Comparison of ENCODE assay signal across 8 cellular contexts in genomic region chr5:34923694-34924461, GRCh38. TPM values are rescaled to one million over a fixed set of nuclear protein-coding genes. Genes with fewer than 3 reads are reported as not detected.
DNase-seq lines count a peak whose midpoint lies in the region; ATAC-seq and FAIRE-seq lines count a peak whose summit lies in the region.

No MANE protein-coding gene starts in this region.

- no peak for FAIRE-seq in HTR-8/SVneo (lab: Jason Lieb, UNC)

- DNase-seq in CD1c-positive myeloid dendritic cell (ENCODE audit: extremely low spot score) (peak; percentile 71), HTR-8/SVneo (ENCODE audit: insufficient read length, low spot score) (peak; percentile 84), islet precursor cell (peak; percentile 73), cerebellar nuclear complex (lab: John Stamatoyannopoulos, UW) (no peak), NCI-H82 (lab: John Stamatoyannopoulos, UW) (no peak)
- peak; percentile 38 for DNase-seq in activated CD4-positive, alpha-beta memory T cell treated with anti-CD3 and anti-CD28 coated beads, Interleukin-2, amount 10 ng/mL, durations not matched to agents 7 days and 5 days
- no peak for DNase-seq in NK-92 treated with Interleukin-12 subunit alpha and Interleukin-12 subunit beta, amount 100 ng/mL, for 24 hours (lab: John Stamatoyannopoulos, UW)

- H3K27ac Mint-ChIP-seq in activated CD4-positive, alpha-beta memory T cell treated with anti-CD3 and anti-CD28 coated beads, Interleukin-2, amount 10 ng/mL, durations not matched to agents 7 days and 5 days, result peak overlapping the region; percentile 44

- H3K4me3 Mint-ChIP-seq in activated CD4-positive, alpha-beta memory T cell treated with anti-CD3 and anti-CD28 coated beads, Interleukin-2, amount 10 ng/mL, durations not matched to agents 7 days and 5 days, result no peak overlapping the region

- peaks cover 48% of the 10 kb centered on the region for H3K36me3 Mint-ChIP-seq in activated CD4-positive, alpha-beta memory T cell treated with anti-CD3 and anti-CD28 coated beads, Interleukin-2, amount 10 ng/mL, durations not matched to agents 7 days and 5 days (ENCODE audit: low read depth)

- CTCF ChIA-PET in activated CD4-positive, alpha-beta memory T cell treated with anti-CD3 and anti-CD28 coated beads, Interleukin-2, amount 10 ng/mL, durations not matched to agents 7 days and 5 days (lab: Charles Lee), result interaction anchor here (0.9 to 1.4 kb wide), 2 partner anchors 9 to 32 kb away, joined by 3 to 12 read pairs; partner anchors contain the start of genes BRIX1 and RAD1

- POLR2A ChIA-PET in activated CD4-positive, alpha-beta memory T cell treated with anti-CD3 and anti-CD28 coated beads, Interleukin-2, amount 10 ng/mL, durations not matched to agents 7 days and 5 days (lab: Charles Lee), result interaction anchor here (0.9 to 1.6 kb wide), 3 partner anchors 9 to 1229 kb away, joined by 3 to 25 read pairs (median 4); partner anchors contain the start of genes BRIX1, RAD1 and SKP2

- H3K9me3 Mint-ChIP-seq in activated CD4-positive, alpha-beta memory T cell treated with anti-CD3 and anti-CD28 coated beads, Interleukin-2, amount 10 ng/mL, durations not matched to agents 7 days and 5 days, result no peaks in the 10 kb centered on the region

- H3K27me3 Mint-ChIP-seq in activated CD4-positive, alpha-beta memory T cell treated with anti-CD3 and anti-CD28 coated beads, Interleukin-2, amount 10 ng/mL, durations not matched to agents 7 days and 5 days, result no peaks in the 10 kb centered on the region

- ATAC-seq in GM19395 (IDR thresholded peaks at IDR 0.05; ENCODE audit: unreplicated experiment), result peak; percentile 61

- peaks cover 34% of the 10 kb centered on the region for H3K4me1 Mint-ChIP-seq in activated CD4-positive, alpha-beta memory T cell treated with anti-CD3 and anti-CD28 coated beads, Interleukin-2, amount 10 ng/mL, durations not matched to agents 7 days and 5 days

RNA-seq across cellular contexts. Expression of gene DNAJC21, which starts 5.5 kb away (rescaled TPM):
- total RNA-seq in activated CD4-positive, alpha-beta memory T cell treated with anti-CD3 and anti-CD28 coated beads, Interleukin-2, amount 10 ng/mL, durations not matched to agents 7 days and 5 days, result 10 to 100 TPM; 53.8 to 56.8 TPM

RNA-seq across cellular contexts. Expression of gene BRIX1, which starts 8.4 kb away (rescaled TPM):
- total RNA-seq in activated CD4-positive, alpha-beta memory T cell treated with anti-CD3 and anti-CD28 coated beads, Interleukin-2, amount 10 ng/mL, durations not matched to agents 7 days and 5 days, result 10 to 100 TPM; 33.0 to 36.0 TPM

RNA-seq across cellular contexts. Expression of gene RAD1, which starts 8.6 kb away (rescaled TPM):
- total RNA-seq in activated CD4-positive, alpha-beta memory T cell treated with anti-CD3 and anti-CD28 coated beads, Interleukin-2, amount 10 ng/mL, durations not matched to agents 7 days and 5 days, result 10 to 100 TPM; 27.5 to 29.2 TPM

Comparison
In these comparisons a context has a peak if more than half of its experiments do, and no peak if none do; other contexts are left out.
1. DNase-seq: peak in CD1c-positive myeloid dendritic cell (single experiment), HTR-8/SVneo (single experiment), activated CD4-positive, alpha-beta memory T cell treated with anti-CD3 and anti-CD28 coated beads, Interleukin-2, amount 10 ng/mL, durations not matched to agents 7 days and 5 days (single experiment) and islet precursor cell (single experiment); none in cerebellar nuclear complex (0 of 2), NCI-H82 (single experiment) and NK-92 treated with Interleukin-12 subunit alpha and Interleukin-12 subunit beta, amount 100 ng/mL, for 24 hours (single experiment).